In the genomic region with DNA sequence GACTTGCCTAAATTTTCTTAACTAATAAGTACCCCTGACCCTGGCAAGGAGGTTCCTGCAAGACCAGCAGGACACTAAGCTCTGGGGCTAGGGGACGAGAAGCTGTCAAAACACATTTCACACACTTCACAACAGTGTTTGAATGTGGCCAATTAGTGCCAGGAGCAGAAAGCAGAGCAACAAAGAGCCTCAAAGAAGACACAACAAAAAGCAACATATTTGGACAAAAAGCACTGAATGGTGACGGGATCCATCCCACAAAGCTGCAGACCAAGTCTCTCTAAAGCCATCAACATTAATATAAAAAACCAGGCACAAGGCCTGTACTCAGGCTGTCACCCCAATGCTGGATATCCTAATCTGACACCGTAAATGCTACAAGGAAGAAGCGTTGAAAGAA, we compare ENCODE assay signal across 17 cellular contexts.
"Had no signal": no experiment of that assay in that cellular context is flagged by ENCODE, and none has a peak within 500 bp of the region (broad histone marks: within the 10 kb centered on the region; RNA-seq: fewer than 3 reads in every experiment).

No MANE protein-coding gene starts in this region.

- H3K9me3 ChIP-seq: SK-N-SH had no signal

- H3K9me2 ChIP-seq: SK-N-SH had no signal

- H3K4me2 ChIP-seq: SK-N-SH had no signal

- DNase-seq: KBM-7, MV-4-11, NCI-H1048, NCI-H1105 treated with DMSO at 0.1 percent for 48 hours, NCI-H1417 treated with DMSO at 0.1 percent for 48 hours, NCI-H146, NCI-H1694 treated with DMSO at 0.1 percent for 48 hours, NCI-H1930, NCI-H2081, NCI-H2107, NCI-H2227 treated with DMSO at 0.1 percent for 48 hours, NCI-H524, NCI-H69, NCI-H774, Right ventricle myocardium superior, RPMI8226, SK-N-SH had no signal

- H3K9ac ChIP-seq: SK-N-SH had no signal
